Comparison of ENCODE assay signal across 8 cellular contexts in genomic region chr7:131329176-131329570, GRCh38. TPM values are rescaled to one million over a fixed set of nuclear protein-coding genes. Genes with fewer than 3 reads are reported as not detected.
DNase-seq lines count a peak whose midpoint lies in the region; ATAC-seq, FAIRE-seq and TF ChIP-seq lines count a peak whose summit lies in the region.

No MANE protein-coding gene starts in this region.

- H3K27ac Mint-ChIP-seq in CD8-positive, alpha-beta T cell = peak overlapping the region; percentile 27

- POLR2A ChIA-PET in CD8-positive, alpha-beta T cell (lab: Charles Lee) = interaction anchor here (3.2 kb wide), 1 partner anchor 223 kb away, joined by 29 read pairs; no protein-coding TSS in a partner anchor
- POLR2A ChIA-PET in endothelial cell of umbilical vein (lab: Charles Lee) = no interaction called here

- no peak for FAIRE-seq in endothelial cell of umbilical vein (lab: Jason Lieb, UNC)

- peak overlapping the region; percentile 92 for H3K4me3 Mint-ChIP-seq in CD8-positive, alpha-beta T cell

- ATAC-seq in CD8-positive, alpha-beta T cell = no peak
- no peak for ATAC-seq in HG02970 (IDR thresholded peaks at IDR 0.05; ENCODE audit: low FRiP score, unreplicated experiment)

- no peak for TF ChIP-seq POLR2A in endothelial cell of umbilical vein (IDR thresholded peaks at IDR 0.05; ENCODE audit: low read depth, low read length)

- no peaks in the 10 kb centered on the region for H3K9me3 Mint-ChIP-seq in CD8-positive, alpha-beta T cell

- H4K20me1 ChIP-seq in endothelial cell of umbilical vein (replicated peaks; ENCODE audit: control insufficient read depth, extremely low read depth, insufficient read depth, low read length) = peaks cover 6% of the 10 kb centered on the region
- peaks cover 28% of the 10 kb centered on the region for H4K20me1 ChIP-seq in osteoblast (ENCODE audit: insufficient read depth, low read length)

- H3K27ac ChIP-seq in CD8-positive, alpha-beta T cell (ENCODE audit: low read depth, low read length) = no peak overlapping the region
- no peak overlapping the region for H3K27ac ChIP-seq in endothelial cell of umbilical vein (ENCODE audit: insufficient read depth, low read depth, low read length)
- H3K27ac ChIP-seq in osteoblast (ENCODE audit: low read depth, low read length) = peak overlapping the region; percentile 93

- H3K4me1 ChIP-seq in CD8-positive, alpha-beta T cell (ENCODE audit: insufficient read depth, low read length) = peaks cover 33% of the 10 kb centered on the region
- H3K4me1 ChIP-seq in endothelial cell of umbilical vein (ENCODE audit: control insufficient read depth, extremely low read depth, insufficient read depth, low read length) = peaks cover 17% of the 10 kb centered on the region
- peaks cover 20% of the 10 kb centered on the region for H3K4me1 ChIP-seq in osteoblast (ENCODE audit: insufficient read depth, low read length)

- H2AFZ ChIP-seq in endothelial cell of umbilical vein (ENCODE audit: low read depth, low read length) (no peak overlapping the region), osteoblast (ENCODE audit: low read length) (no peak overlapping the region)

- no peak for TF ChIP-seq CTCF in CD8-positive, alpha-beta T cell (IDR thresholded peaks at IDR 0.05)
- TF ChIP-seq CTCF in endothelial cell of umbilical vein (IDR thresholded peaks at IDR 0.05; ENCODE audit: extremely low read depth in 1 of 2, insufficient read depth in 1 of 2, low read depth in 1 of 2, low read length in 2 of 2) = no peak
- TF ChIP-seq CTCF in osteoblast (IDR thresholded peaks at IDR 0.05; ENCODE audit: extremely low read depth, low read depth, low read length) = no peak
- no peak for TF ChIP-seq CTCF in GM13977 (IDR thresholded peaks at IDR 0.05; ENCODE audit: extremely low read depth, insufficient read depth, missing control alignments)

- no peaks in the 10 kb centered on the region for H3K36me3 ChIP-seq in CD8-positive, alpha-beta T cell (ENCODE audit: insufficient read depth, low read length)
- no peaks in the 10 kb centered on the region for H3K36me3 ChIP-seq in endothelial cell of umbilical vein (ENCODE audit: control insufficient read depth in 2 of 2, extremely low read depth in 1 of 2, insufficient read depth in 2 of 2, low read length in 2 of 2)
- no peaks in the 10 kb centered on the region for H3K36me3 ChIP-seq in osteoblast (ENCODE audit: insufficient read depth, low read length)

- dilution Hi-C loops in endothelial cell of umbilical vein (cut with MboI; ENCODE audit: extremely low pct_ligation_motif_present, low sequenced_read_pairs) = no loop called here

- H3K4me3 ChIP-seq in CD8-positive, alpha-beta T cell (ENCODE audit: low read depth, low read length) = peak overlapping the region; percentile 44
- H3K4me3 ChIP-seq in endothelial cell of umbilical vein (replicated peaks in 1 of 3; ENCODE audit: insufficient read depth in 1 of 3, low read depth in 1 of 3, low read length in 3 of 3) (peak overlapping the region in 1 of 3 experiments; percentile 87), osteoblast (ENCODE audit: insufficient read depth, low read length) (peak overlapping the region; percentile 98)

- H3K9me3 ChIP-seq in CD8-positive, alpha-beta T cell (ENCODE audit: low read length) = no peaks in the 10 kb centered on the region
- H3K9me3 ChIP-seq in endothelial cell of umbilical vein (replicated peaks; ENCODE audit: control insufficient read depth, insufficient read depth, low read length) = no peaks in the 10 kb centered on the region
- no peaks in the 10 kb centered on the region for H3K9me3 ChIP-seq in osteoblast (ENCODE audit: low read depth, low read length)

- no peaks in the 10 kb centered on the region for H3K9me1 ChIP-seq in endothelial cell of umbilical vein (replicated peaks; ENCODE audit: control insufficient read depth, extremely low read depth, insufficient read depth, low read length)

- BruUV-seq in endothelial cell of umbilical vein (replicated peaks; lab: Mats Ljungman, UMichigan) = TSS peak; percentile 21

- intact Hi-C loops in CD8-positive, alpha-beta T cell (cut with DNase I, micrococcal nuclease) = loop anchor here in 1 of 2 experiments (5.0 kb wide), 4 partner anchors 92 to 1257 kb away; partner anchors contain the start of genes COPG2 and KLHDC10
- intact Hi-C loops in endothelial cell of umbilical vein (cut with micrococcal nuclease) = no loop called here

- H3K79me2 ChIP-seq in endothelial cell of umbilical vein (ENCODE audit: control insufficient read depth, insufficient read depth, low read length) (peaks cover 60% of the 10 kb centered on the region), osteoblast (ENCODE audit: insufficient read depth, low read length) (peaks cover 67% of the 10 kb centered on the region)

- in situ Hi-C loops in GM13977 (cut with MboI; ENCODE audit: low pct_unique_long_range_greater_than_20kb, low sequenced_read_pairs, unreplicated experiment) = no loop called here

- CTCF ChIA-PET in CD8-positive, alpha-beta T cell (lab: Charles Lee) = no interaction called here
- CTCF ChIA-PET in endothelial cell of umbilical vein (lab: Charles Lee) = no interaction called here

- H3K27me3 ChIP-seq in CD8-positive, alpha-beta T cell (ENCODE audit: insufficient read depth, low read length) = no peaks in the 10 kb centered on the region
- H3K27me3 ChIP-seq in endothelial cell of umbilical vein (ENCODE audit: control insufficient read depth in 2 of 2, insufficient read depth in 2 of 2, low read length in 2 of 2) (no peaks in the 10 kb centered on the region), osteoblast (ENCODE audit: insufficient read depth, low read length) (no peaks in the 10 kb centered on the region)

- H3K4me1 Mint-ChIP-seq in CD8-positive, alpha-beta T cell (ENCODE audit: low read depth) = peaks cover 70% of the 10 kb centered on the region

- H3K4me2 ChIP-seq in endothelial cell of umbilical vein (ENCODE audit: insufficient read depth, low read length) (peak overlapping the region; percentile 94), osteoblast (ENCODE audit: insufficient read depth, low read length) (peak overlapping the region; percentile 98)

- no peak for DNase-seq in CD8-positive, alpha-beta T cell
- DNase-seq in NCI-H69 (lab: John Stamatoyannopoulos, UW) = peak; percentile 20
- peak; percentile 7 for DNase-seq in endothelial cell of umbilical vein (ENCODE audit: low read depth, low spot score)
- peak; percentile 6 for DNase-seq in osteoblast (ENCODE audit: insufficient read length, low spot score, missing footprints)
- no peak for DNase-seq in D341Med (ENCODE audit: low spot score)
- no peak for DNase-seq in GM13977 (ENCODE audit: low spot score)
- DNase-seq in hepatic stellate cell (ENCODE audit: low spot score) = no peak

- peaks cover 27% of the 10 kb centered on the region for H3K36me3 Mint-ChIP-seq in CD8-positive, alpha-beta T cell

- H3K27me3 Mint-ChIP-seq in CD8-positive, alpha-beta T cell (ENCODE audit: low read depth) = no peaks in the 10 kb centered on the region

- peak overlapping the region; percentile 100 for H3K9ac ChIP-seq in endothelial cell of umbilical vein (replicated peaks; ENCODE audit: extremely low read depth, insufficient read depth, low read length)

TF ChIP-seq in endothelial cell of umbilical vein, 7 proteins besides CTCF, POLR2A, EP300 and RAD21:
- TF ChIP-seq JUN (IDR thresholded peaks at IDR 0.05; ENCODE audit: borderline replicate concordance, insufficient read depth, insufficient read length, low read depth) (no peak), MYC (IDR thresholded peaks at IDR 0.05; ENCODE audit: low read depth, low read length) (no peak), MAX (IDR thresholded peaks at IDR 0.05; ENCODE audit: insufficient read depth, insufficient read length) (no peak), GATA2 (IDR thresholded peaks at IDR 0.05; ENCODE audit: insufficient read depth, insufficient read length, low read depth, low read length) (no peak), EZH2 (IDR thresholded peaks at IDR 0.05; ENCODE audit: borderline replicate concordance, low read depth, low read length, severe bottlenecking) (no peak), POLR2AphosphoS5 (IDR thresholded peaks at IDR 0.05; ENCODE audit: insufficient read depth, low read depth, low read length) (no peak), FOS (IDR thresholded peaks at IDR 0.05; ENCODE audit: borderline replicate concordance, insufficient read depth, low read length) (no peak)
TF ChIP-seq in endothelial cell of umbilical vein: peak in this region for 0.

RNA-seq across cellular contexts. Expression of gene MKLN1, which starts 1.5 kb away (rescaled TPM):
- total RNA-seq in CD8-positive, alpha-beta T cell = 10 to 100 TPM; 43.2 to 54.5 TPM
- 31.7 and 32.1 TPM in 2 replicates for total RNA-seq in endothelial cell of umbilical vein
- 12.2 and 13.1 TPM in 2 replicates for polyA plus RNA-seq in endothelial cell of umbilical vein
- 13.7 and 14.9 TPM in 2 replicates for polyA plus RNA-seq in endothelial cell of umbilical vein (2011; cell fraction: cytosol; rRNA removed)
- 36.3 and 39.0 TPM in 2 replicates for polyA plus RNA-seq in endothelial cell of umbilical vein (2011; cell fraction: nucleus; rRNA removed)
- polyA plus RNA-seq in endothelial cell of umbilical vein (2012) = 15.5 and 25.1 TPM in 2 replicates
- 95.5 and 123 TPM in 2 replicates for polyA minus RNA-seq in endothelial cell of umbilical vein
- polyA minus RNA-seq in endothelial cell of umbilical vein (2011; cell fraction: cytosol; rRNA and poly(A)+ RNA removed) = 48.7 TPM
- polyA minus RNA-seq in endothelial cell of umbilical vein (2011; cell fraction: nucleus; rRNA and poly(A)+ RNA removed) = 127 and 232 TPM in 2 replicates
- total RNA-seq in osteoblast = 49.8 and 52.8 TPM in 2 replicates

Comparison
In these comparisons a context has a peak if more than half of its experiments do, and no peak if none do; other contexts are left out.
1. DNase-seq: peak in NCI-H69 (single experiment), endothelial cell of umbilical vein (single experiment) and osteoblast (single experiment); none in CD8-positive, alpha-beta T cell (0 of 7), D341Med (single experiment), GM13977 (single experiment) and hepatic stellate cell (single experiment).